ENCODE assay signal across 2 cellular contexts in the genomic region with DNA sequence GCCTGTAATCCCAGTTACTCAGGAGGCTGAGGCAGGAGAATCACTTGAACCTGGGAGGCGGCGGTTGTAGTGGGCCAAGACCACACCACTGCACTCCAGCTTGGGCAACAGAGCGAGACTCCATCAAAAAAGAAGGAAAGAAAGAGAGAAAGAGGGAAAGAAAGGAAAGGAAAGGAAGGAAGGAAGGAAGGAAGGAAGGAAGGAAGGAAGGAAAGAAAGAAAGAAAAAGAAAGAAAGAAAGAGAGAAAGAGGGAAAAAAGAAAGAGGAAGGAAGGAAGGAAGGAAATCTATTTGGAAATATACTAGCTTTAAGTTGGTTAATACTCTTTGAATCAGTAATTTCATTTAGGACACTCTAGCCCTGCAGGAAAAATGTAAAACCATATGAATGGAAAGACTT. TPM values are rescaled to one million over a fixed set of nuclear protein-coding genes. Genes with fewer than 3 reads are reported as not detected.
"Had no signal": no experiment of that assay in that cellular context is flagged by ENCODE, and none has a peak within 500 bp of the region (broad histone marks: within the 10 kb centered on the region; RNA-seq: fewer than 3 reads in every experiment).

No MANE protein-coding gene starts in this region.

RNA-seq across cellular contexts. Expression of a gene that starts 49.1 kb away (rescaled TPM):
- total RNA-seq: HT-29 had no signal
- polyA plus RNA-seq: GM23248 had no signal
